34 cellular contexts compared by ENCODE assay signal in the genomic region with DNA sequence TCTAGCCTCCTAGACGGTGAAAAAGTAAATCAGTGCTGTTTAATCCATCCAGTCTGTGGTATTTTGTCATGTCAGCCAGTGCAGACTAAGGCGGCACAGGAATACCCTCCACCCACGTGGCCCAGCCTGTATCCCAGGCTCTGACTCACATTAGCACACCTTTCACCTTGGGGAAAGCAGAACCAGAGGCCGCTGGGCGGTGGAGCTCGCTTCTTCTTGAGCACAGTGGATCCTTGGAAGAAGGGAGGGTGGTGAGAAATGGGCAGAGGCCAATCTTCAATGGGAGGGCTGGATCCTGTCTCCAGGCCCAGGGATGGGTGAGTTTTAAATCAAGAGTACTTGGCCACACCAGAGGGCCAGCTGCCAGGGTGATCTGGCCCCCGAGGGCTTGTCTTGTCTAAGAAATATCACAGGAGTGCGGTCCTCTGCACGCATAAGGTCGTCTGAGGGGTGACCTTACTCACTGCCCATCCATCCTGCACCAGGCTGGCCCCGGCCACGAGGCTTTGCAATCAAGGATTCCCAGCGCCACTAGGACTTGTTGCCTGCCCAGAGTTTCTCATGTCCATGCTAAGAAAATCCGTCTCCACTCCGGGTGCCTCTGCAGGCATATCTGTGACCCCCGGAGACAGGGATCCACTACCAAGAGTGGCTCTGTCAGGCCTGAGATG.
"Had no signal": no experiment of that assay in that cellular context is flagged by ENCODE, and none has a peak within 500 bp of the region (broad histone marks: within the 10 kb centered on the region; RNA-seq: fewer than 3 reads in every experiment).

No MANE protein-coding gene starts in this region.

- H3K27ac ChIP-seq: adrenal gland, ascending aorta, body of pancreas, brain microvascular endothelial cell, breast epithelium, cardiac muscle cell had no signal

- DNase-seq: activated effector memory CD4-positive, alpha-beta T cell treated with anti-CD3 and anti-CD28 coated beads, Interleukin-2, amount 50 U/mL, for 16 hours; activated effector memory CD4-positive, alpha-beta T cell treated with Interleukin-2 at 50 U/mL for 16 hours; activated gamma-delta T cell; activated gamma-delta T cell treated with Interleukin-2 at 50 U/mL for 16 hours; activated naive CD4-positive, alpha-beta T cell; activated naive CD4-positive, alpha-beta T cell treated with anti-CD3 and anti-CD28 coated beads for 36 hours; activated naive CD4-positive, alpha-beta T cell treated with anti-CD3 and anti-CD28 coated beads, Interleukin-2, amount 10 ng/mL, durations not matched to agents 7 days and 5 days; activated naive CD4-positive, alpha-beta T cell treated with anti-CD3 and anti-CD28 coated beads, Interleukin-2, amount 50 U/mL, for 16 hours; activated naive CD4-positive, alpha-beta T cell treated with Interleukin-2 at 50 U/mL for 16 hours; activated naive CD8-positive, alpha-beta T cell treated with anti-CD3 and anti-CD28 coated beads for 36 hours; activated naive CD8-positive, alpha-beta T cell treated with anti-CD3 and anti-CD28 coated beads, Interleukin-2, amount 10 ng/mL, durations not matched to agents 7 days and 5 days; activated naive CD8-positive, alpha-beta T cell treated with anti-CD3 and anti-CD28 coated beads, Interleukin-2, amount 50 U/mL, for 24 hours; activated T-cell treated with anti-CD3 and anti-CD28 coated beads for 4 hours; activated T-cell treated with anti-CD3 and anti-CD28 coated beads, Interleukin-2, amount 50 U/mL, for 1 hour; activated T-cell treated with anti-CD3 and anti-CD28 coated beads, Interleukin-2, amount 50 U/mL, for 24 hours; activated T-cell treated with anti-CD3 and anti-CD28 coated beads, Interleukin-2, amount 50 U/mL, for 4 hours; activated T-cell treated with anti-CD3 and anti-CD28 coated beads, Interleukin-2, amount 50 U/mL, for 48 hours; activated T-cell treated with anti-CD3 and anti-CD28 coated beads, Interleukin-2, amount 50 U/mL, for 72 hours; adrenal gland; amniotic stem cell; amygdala; anterior cingulate cortex; brain microvascular endothelial cell; caudate nucleus; central memory CD4-positive, alpha-beta T cell; cerebellar nuclear complex had no signal

- H3K27me3 ChIP-seq: adrenal gland, ascending aorta, body of pancreas, brain microvascular endothelial cell, cardiac muscle cell had no signal

- H3K4me1 ChIP-seq: adrenal gland, ascending aorta, body of pancreas, breast epithelium had no signal

- ATAC-seq: activated naive CD4-positive, alpha-beta T cell treated with anti-CD3 and anti-CD28 coated beads, Interleukin-2, amount 50 U/mL, for 72 hours; activated naive CD8-positive, alpha-beta T cell treated with anti-CD3 and anti-CD28 coated beads, Interleukin-2, amount 50 U/mL, for 24 hours; activated T-cell treated with anti-CD3 and anti-CD28 coated beads, Interleukin-2, amount 50 U/mL, for 4 hours; activated T-cell treated with anti-CD3 and anti-CD28 coated beads, Interleukin-2, amount 50 U/mL, for 72 hours; activated T-helper 17 cell treated with anti-CD3 and anti-CD28 coated beads, Interleukin-2, amount 50 U/mL, for 72 hours; body of pancreas had no signal

- H3K9me3 ChIP-seq: adrenal gland, ascending aorta, body of pancreas had no signal

- H3K4me3 ChIP-seq: adrenal gland, ascending aorta, body of pancreas, breast epithelium, cardiac muscle cell had no signal

- FAIRE-seq: astrocyte, bronchial epithelial cell had no signal

- H3K36me3 ChIP-seq: adrenal gland, ascending aorta, brain microvascular endothelial cell, breast epithelium, cardiac muscle cell had no signal
